In the genomic region with DNA sequence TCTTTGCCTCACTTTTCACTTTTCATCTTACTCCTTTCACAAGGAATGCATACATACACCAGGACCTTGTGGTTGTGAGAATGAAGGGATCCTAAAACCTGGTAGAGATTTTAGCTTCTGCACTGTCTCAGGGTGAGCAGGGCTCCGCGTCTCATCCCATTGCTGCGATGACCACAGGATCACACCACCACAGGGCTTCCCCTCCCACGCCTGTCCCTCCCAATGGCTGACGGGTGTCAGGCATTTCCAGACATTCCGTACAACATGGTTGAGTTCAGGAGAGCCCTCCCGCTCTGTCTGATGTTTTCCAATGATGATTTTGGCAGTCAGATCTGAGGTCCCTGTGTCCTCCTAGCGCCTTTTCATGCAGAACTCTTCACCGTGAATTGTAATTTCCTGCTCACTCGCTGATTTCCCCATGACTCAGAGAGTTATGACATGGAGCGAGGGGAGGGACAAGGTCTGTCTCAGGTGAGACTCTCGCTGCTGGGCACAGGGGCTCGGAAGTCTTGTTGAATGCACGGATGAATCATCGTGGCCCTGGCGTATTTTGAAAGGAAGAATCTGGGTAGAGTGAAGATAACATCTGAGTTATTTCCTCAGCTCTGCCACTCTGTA, we compare ENCODE assay signal across 12 cellular contexts.
"Had no signal": no experiment of that assay in that cellular context is flagged by ENCODE, and none has a peak within 500 bp of the region (broad histone marks: within the 10 kb centered on the region; RNA-seq: fewer than 3 reads in every experiment).

No MANE protein-coding gene starts in this region.

- H3K4me3 ChIP-seq: esophagus muscularis mucosa, ovary, suprapubic skin, uterus had no signal

- H3K27me3 ChIP-seq: ovary, uterus had no signal

- H3K4me3 Mint-ChIP-seq: activated naive CD8-positive, alpha-beta T cell treated with anti-CD3 and anti-CD28 coated beads for 36 hours; activated T-cell treated with anti-CD3 and anti-CD28 coated beads, Interleukin-2, amount 50 U/mL, for 24 hours; T-helper 2 cell treated with Interferon-gamma antibody and Interleukin-4, amounts not matched to agents 5 μg/mL and 100 μg/mL, for 36 hours had no signal

- H3K27ac Mint-ChIP-seq: activated naive CD8-positive, alpha-beta T cell treated with anti-CD3 and anti-CD28 coated beads for 36 hours; activated T-cell treated with anti-CD3 and anti-CD28 coated beads, Interleukin-2, amount 50 U/mL, for 24 hours; T-helper 2 cell treated with Interferon-gamma antibody and Interleukin-4, amounts not matched to agents 5 μg/mL and 100 μg/mL, for 36 hours had no signal

- ATAC-seq: stimulated activated naive CD8-positive, alpha-beta T cell treated with anti-CD3 and anti-CD28 coated beads, Interleukin-15, Interleukin-2, amounts not matched to agents 100 U/mL and 50 U/mL, for 24 hours had no signal

- H3K36me3 Mint-ChIP-seq: activated naive CD8-positive, alpha-beta T cell treated with anti-CD3 and anti-CD28 coated beads for 36 hours had no signal

- H3K27me3 Mint-ChIP-seq: activated naive CD8-positive, alpha-beta T cell treated with anti-CD3 and anti-CD28 coated beads for 36 hours had no signal

- H3K27ac ChIP-seq: ovary, suprapubic skin, uterus had no signal

- H3K4me1 ChIP-seq: esophagus muscularis mucosa, uterus had no signal

- H3K4me1 Mint-ChIP-seq: activated naive CD8-positive, alpha-beta T cell treated with anti-CD3 and anti-CD28 coated beads for 36 hours had no signal

- H3K36me3 ChIP-seq: esophagus muscularis mucosa, ovary, suprapubic skin, uterus had no signal

- DNase-seq: activated CD4-positive, alpha-beta T cell treated with anti-CD3 and anti-CD28 coated beads, Interleukin-2, amount 50 U/mL, for 4 hours; activated effector memory CD4-positive, alpha-beta T cell treated with Interleukin-2 at 50 U/mL for 16 hours; activated naive CD8-positive, alpha-beta T cell treated with anti-CD3 and anti-CD28 coated beads for 36 hours; activated T-cell treated with anti-CD3 and anti-CD28 coated beads, Interleukin-2, amount 50 U/mL, for 24 hours; ovary; stimulated activated CD4-positive, alpha-beta T cell treated with anti-CD3 and anti-CD28 coated beads, Interleukin-4, amount 100 ng/mL, for 1 hour; stimulated activated CD8-positive, alpha-beta memory T cell treated with anti-CD3 and anti-CD28 coated beads, Interleukin-4, amount 100 ng/mL, for 48 hours; stimulated activated naive CD8-positive, alpha-beta T cell treated with anti-CD3 and anti-CD28 coated beads, Interleukin-15, Interleukin-2, amounts not matched to agents 100 U/mL and 50 U/mL, for 24 hours; uterus had no signal

- H3K9me3 ChIP-seq: esophagus muscularis mucosa, ovary, suprapubic skin, uterus had no signal

- H3K9me3 Mint-ChIP-seq: activated naive CD8-positive, alpha-beta T cell treated with anti-CD3 and anti-CD28 coated beads for 36 hours; activated T-cell treated with anti-CD3 and anti-CD28 coated beads, Interleukin-2, amount 50 U/mL, for 24 hours; T-helper 2 cell treated with Interferon-gamma antibody and Interleukin-4, amounts not matched to agents 5 μg/mL and 100 μg/mL, for 36 hours had no signal
